ENCODE assay signal across 18 cellular contexts in the genomic region with DNA sequence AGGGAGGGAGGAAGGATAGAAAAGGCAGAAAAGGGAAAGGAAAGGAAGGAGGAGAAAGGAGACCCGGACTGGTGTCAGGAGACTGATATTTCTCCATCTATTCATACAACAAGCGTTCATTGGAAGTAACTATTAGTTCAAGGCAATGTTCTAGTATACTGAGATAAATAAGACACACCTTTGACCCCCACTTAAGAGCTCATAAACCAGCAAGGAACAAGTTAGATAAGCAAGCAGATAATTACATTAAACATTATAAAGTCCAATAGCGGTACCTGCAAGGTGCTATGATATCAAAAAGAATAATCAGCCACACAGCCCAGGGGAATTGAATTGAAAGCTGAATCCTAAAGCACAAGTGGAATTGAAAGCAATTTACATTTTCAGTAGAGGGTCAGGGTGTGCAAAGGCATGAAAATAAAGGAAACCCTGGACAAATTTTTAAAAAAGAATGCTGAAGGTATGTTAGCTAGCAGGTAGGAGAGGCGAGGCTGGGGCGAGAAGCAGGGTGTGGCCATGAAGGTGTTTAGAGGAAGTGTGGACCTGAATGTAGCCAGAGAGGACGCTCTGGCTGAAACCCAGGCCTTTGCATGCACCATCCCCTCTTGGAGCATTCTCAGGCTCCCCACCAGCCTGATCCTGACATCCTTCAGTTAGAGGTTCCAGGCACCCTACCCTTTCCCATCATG.
A peak's percentile ranks its signal among the peaks of the same experiment; 100 is the strongest.
DNase-seq lines count a peak whose midpoint lies in the region; ATAC-seq and TF ChIP-seq lines count a peak whose summit lies in the region.
"Had no signal": no experiment of that assay in that cellular context is flagged by ENCODE, and none has a peak within 500 bp of the region (broad histone marks: within the 10 kb centered on the region; RNA-seq: fewer than 3 reads in every experiment).

No MANE protein-coding gene starts in this region.

- 70% methylated on average over 6 of the region's 6 CpGs for WGBS in hepatocyte (ENCODE audit: low lambda C conversion rate, missing lambda C conversion rate)
- no CpG with 5 or more reads among the region's 6 CpGs for WGBS in trophoblast cell (ENCODE audit: extremely low coverage, insufficient coverage, insufficient read length)

- H2BK120ac ChIP-seq in trophoblast cell (ENCODE audit: insufficient read depth, low read length, poor library complexity), result no peak overlapping the region

- H3K4me3 ChIP-seq in Peyer's patch, result no peak overlapping the region
- H3K4me3 ChIP-seq in hepatocyte, result no peak overlapping the region
- H3K4me3 ChIP-seq in trophoblast cell (ENCODE audit: low read depth, low read length), result peak overlapping the region; percentile 52
- H3K4me3 ChIP-seq: BLaER1, HAP-1 had no signal

- no peaks in the 10 kb centered on the region for H4K20me1 ChIP-seq in hepatocyte (ENCODE audit: insufficient read depth, poor library complexity, severe bottlenecking)
- H4K20me1 ChIP-seq: BLaER1 had no signal

- H3K14ac ChIP-seq in trophoblast cell (ENCODE audit: low read length), result no peak overlapping the region

- H3K27me3 ChIP-seq in Peyer's patch (no peaks in the 10 kb centered on the region), hepatocyte (no peaks in the 10 kb centered on the region), trophoblast cell (ENCODE audit: insufficient read depth, low read length) (no peaks in the 10 kb centered on the region)
- H3K27me3 ChIP-seq: BLaER1 had no signal

- H3K4me3 Mint-ChIP-seq in type B pancreatic cell, result peak overlapping the region; percentile 52
- H3K4me3 Mint-ChIP-seq: B cell; CD4-positive, CD25-positive, alpha-beta regulatory T cell; CD8-positive, alpha-beta T cell; HFFc6 had no signal

- DNase-seq in Peyer's patch (peak in 2 of 3 donors; percentile 67), hepatocyte (ENCODE audit: low spot score) (no peak), trophoblast cell (no peak), type B pancreatic cell (ENCODE audit: extremely low spot score, unreplicated experiment) (no peak), NCI-H1930 (lab: John Stamatoyannopoulos, UW) (no peak), GM19238 (ENCODE audit: insufficient read length, low spot score) (no peak)
- DNase-seq: Caco-2; CD4-positive, CD25-positive, alpha-beta regulatory T cell; CD8-positive, alpha-beta T cell; DND-41; GOT3; HFFc6 had no signal

- H2AFZ ChIP-seq in hepatocyte (no peak overlapping the region), trophoblast cell (ENCODE audit: insufficient read depth, low read length, poor library complexity) (no peak overlapping the region)

- no peak overlapping the region for H2AK5ac ChIP-seq in trophoblast cell (ENCODE audit: low read length)

- no peak overlapping the region for H4K12ac ChIP-seq in trophoblast cell (ENCODE audit: low read depth, low read length)

- no peak for ATAC-seq in HG03025 (IDR thresholded peaks at IDR 0.05; ENCODE audit: low FRiP score, unreplicated experiment)
- ATAC-seq: CD8-positive, alpha-beta T cell had no signal

- peak overlapping the region; percentile 36 for H3K9ac ChIP-seq in trophoblast cell (ENCODE audit: low read length)
- H3K9ac ChIP-seq: BLaER1 had no signal

- no peak overlapping the region for H3K4ac ChIP-seq in trophoblast cell (ENCODE audit: low read depth, low read length)

- TF ChIP-seq CTCF in Peyer's patch (IDR thresholded peaks at IDR 0.05) (peak in 2 of 6 experiments; percentile 6 to 11), hepatocyte (IDR thresholded peaks at IDR 0.05; ENCODE audit: poor library complexity) (no peak), type B pancreatic cell (conservative IDR thresholded peaks at IDR 0.05) (no peak)

- no peaks in the 10 kb centered on the region for H3K9me2 ChIP-seq in hepatocyte (replicated peaks; ENCODE audit: insufficient read depth)

- H3K9me3 Mint-ChIP-seq in type B pancreatic cell, result no peaks in the 10 kb centered on the region
- H3K9me3 Mint-ChIP-seq: CD8-positive, alpha-beta T cell; HFFc6 had no signal

- no peaks in the 10 kb centered on the region for H3K36me3 ChIP-seq in Peyer's patch
- H3K36me3 ChIP-seq in hepatocyte (replicated peaks; ENCODE audit: insufficient read depth, low read depth), result no peaks in the 10 kb centered on the region
- H3K36me3 ChIP-seq in trophoblast cell (ENCODE audit: control insufficient read depth in 1 of 2, insufficient read depth in 2 of 2, low read length in 2 of 2), result no peaks in the 10 kb centered on the region
- H3K36me3 ChIP-seq: BLaER1, HAP-1 had no signal

- TF ChIP-seq POLR2A in Peyer's patch (IDR thresholded peaks at IDR 0.05), result no peak

- H3K4me2 ChIP-seq in hepatocyte (peak overlapping the region; percentile 33), trophoblast cell (ENCODE audit: low read length) (no peak overlapping the region)
- H3K4me2 ChIP-seq: BLaER1 had no signal

- no peaks in the 10 kb centered on the region for H3K36me3 Mint-ChIP-seq in type B pancreatic cell
- H3K36me3 Mint-ChIP-seq: CD4-positive, CD25-positive, alpha-beta regulatory T cell; CD8-positive, alpha-beta T cell had no signal

- H3K79me2 ChIP-seq in hepatocyte (no peaks in the 10 kb centered on the region), trophoblast cell (ENCODE audit: control insufficient read depth, insufficient read depth, low read length, poor library complexity) (no peaks in the 10 kb centered on the region)

- no peak overlapping the region for H2BK5ac ChIP-seq in trophoblast cell (ENCODE audit: low read depth, low read length, poor library complexity)

- no peak overlapping the region for H2BK12ac ChIP-seq in trophoblast cell (ENCODE audit: low read length)

- peak overlapping the region; percentile 27 for H3K27ac Mint-ChIP-seq in type B pancreatic cell
- H3K27ac Mint-ChIP-seq: B cell; CD4-positive, CD25-positive, alpha-beta regulatory T cell; CD8-positive, alpha-beta T cell; HFFc6 had no signal

- H3K4me1 Mint-ChIP-seq in type B pancreatic cell (ENCODE audit: unreplicated experiment), result no peaks in the 10 kb centered on the region
- H3K4me1 Mint-ChIP-seq: B cell; CD4-positive, CD25-positive, alpha-beta regulatory T cell had no signal

- H3K79me1 ChIP-seq in trophoblast cell (ENCODE audit: low read length), result no peaks in the 10 kb centered on the region

- H3K27ac ChIP-seq in Peyer's patch, result peak overlapping the region in 3 of 4 donors; percentile 9 to 75 (median 67)
- H3K27ac ChIP-seq in hepatocyte, result no peak overlapping the region
- no peak overlapping the region for H3K27ac ChIP-seq in trophoblast cell (ENCODE audit: low read depth, low read length)
- H3K27ac ChIP-seq: 22Rv1, BLaER1, C4-2B had no signal

- H3K27me3 Mint-ChIP-seq in type B pancreatic cell, result peaks cover 6% of the 10 kb centered on the region

- H4K91ac ChIP-seq in trophoblast cell (ENCODE audit: low read depth, low read length), result no peak overlapping the region

- no peak overlapping the region for H3K18ac ChIP-seq in trophoblast cell (ENCODE audit: low read length)

- no peak overlapping the region for H3K23ac ChIP-seq in trophoblast cell (ENCODE audit: low read length)

- H3K9me3 ChIP-seq in Peyer's patch (no peaks in the 10 kb centered on the region), hepatocyte (ENCODE audit: low read depth) (no peaks in the 10 kb centered on the region), trophoblast cell (ENCODE audit: insufficient read depth, low read depth, low read length) (no peaks in the 10 kb centered on the region)
- H3K9me3 ChIP-seq: BLaER1, Caco-2, HAP-1 had no signal

- peaks cover 0 to 16% (median 3%) of the 10 kb centered on the region in 4 donors for H3K4me1 ChIP-seq in Peyer's patch
- H3K4me1 ChIP-seq in hepatocyte (ENCODE audit: insufficient read depth), result peaks cover 9% of the 10 kb centered on the region
- H3K4me1 ChIP-seq in trophoblast cell (ENCODE audit: control insufficient read depth in 1 of 2, insufficient read depth in 2 of 2, low read length in 2 of 2), result peaks cover 2 to 4% of the 10 kb centered on the region in 2 experiments
- H3K4me1 ChIP-seq: BLaER1, Caco-2, HAP-1 had no signal

- H4K8ac ChIP-seq in trophoblast cell (ENCODE audit: low read depth, low read length), result no peak overlapping the region

Comparison
In these comparisons a context has a peak if more than half of its experiments do, and no peak if none do; other contexts are left out.
1. DNase-seq: peak in Peyer's patch (2 of 3); none in hepatocyte (single experiment), trophoblast cell (0 of 2), type B pancreatic cell (single experiment), NCI-H1930 (0 of 2) and GM19238 (single experiment).
2. H3K27ac ChIP-seq: peak in Peyer's patch (3 of 4); none in hepatocyte (single experiment) and trophoblast cell (single experiment).